ENCODE assay signal across 16 cellular contexts in the genomic region with DNA sequence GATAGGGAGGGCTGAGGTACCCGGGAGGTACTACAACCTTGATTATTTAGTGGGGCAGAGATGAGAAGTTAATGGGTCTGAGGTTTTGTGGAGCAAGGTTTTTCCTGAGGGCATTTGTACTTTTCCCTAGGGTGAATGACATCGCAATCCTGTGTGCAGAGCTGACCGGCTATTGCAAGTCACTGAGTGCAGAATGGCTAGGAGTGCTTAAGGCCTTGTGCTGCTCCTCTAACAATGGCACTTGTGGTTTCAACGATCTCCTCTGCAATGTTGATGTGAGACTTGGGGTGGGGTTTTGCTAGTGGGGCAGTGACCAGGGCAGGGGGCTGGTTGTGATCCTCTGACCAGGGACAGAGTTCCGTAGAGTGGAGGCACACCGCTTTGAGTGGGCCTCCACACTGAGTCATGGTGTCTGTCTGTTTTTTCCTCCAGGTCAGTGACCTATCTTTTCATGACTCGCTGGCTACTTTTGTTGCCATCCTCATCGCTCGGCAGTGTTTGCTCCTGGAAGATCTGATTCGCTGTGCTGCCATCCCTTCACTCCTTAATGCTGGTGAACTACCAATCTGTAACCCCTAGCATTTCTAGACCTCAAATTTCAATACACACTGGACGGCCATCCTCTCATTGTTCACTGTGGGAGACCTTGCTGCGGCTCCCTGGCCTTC. TPM values are rescaled to one million over a fixed set of nuclear protein-coding genes. Genes with fewer than 3 reads are reported as not detected.
DNase-seq lines count a peak whose midpoint lies in the region; ATAC-seq and TF ChIP-seq lines count a peak whose summit lies in the region.
"Had no signal": no experiment of that assay in that cellular context is flagged by ENCODE, and none has a peak within 500 bp of the region (broad histone marks: within the 10 kb centered on the region; RNA-seq: fewer than 3 reads in every experiment).

No MANE protein-coding gene starts in this region.

- intact Hi-C loops in activated CD4-positive, alpha-beta memory T cell treated with anti-CD3 and anti-CD28 coated beads for 36 hours (cut with micrococcal nuclease) = no loop called here

- TF ChIP-seq CTCF in fibroblast of pulmonary artery (IDR thresholded peaks at IDR 0.05; ENCODE audit: low read length, missing control alignments) = no peak

- H3K4me3 ChIP-seq in fibroblast of pulmonary artery (replicated peaks; ENCODE audit: low read depth, low read length) = no peak overlapping the region
- H3K4me3 ChIP-seq: body of pancreas, GM12878, GM23338, hepatocyte had no signal

- H3K4me1 Mint-ChIP-seq in activated CD8-positive, alpha-beta memory T cell treated with anti-CD3 and anti-CD28 coated beads, Interleukin-2, amount 10 ng/mL, durations not matched to agents 7 days and 5 days = peaks cover 21% of the 10 kb centered on the region
- peaks cover 12% of the 10 kb centered on the region for H3K4me1 Mint-ChIP-seq in activated CD4-positive, alpha-beta memory T cell treated with anti-CD3 and anti-CD28 coated beads for 36 hours (ENCODE audit: low read depth)
- peaks cover 34% of the 10 kb centered on the region for H3K4me1 Mint-ChIP-seq in stimulated activated effector memory CD8-positive, alpha-beta T cell treated with anti-CD3 and anti-CD28 coated beads, Interleukin-12 subunit alpha, Interleukin-12 subunit beta, amount 100 ng/mL, for 72 hours

- H3K36me3 Mint-ChIP-seq in activated CD8-positive, alpha-beta memory T cell treated with anti-CD3 and anti-CD28 coated beads, Interleukin-2, amount 10 ng/mL, durations not matched to agents 7 days and 5 days = peaks cover 50% of the 10 kb centered on the region
- peaks cover 34% of the 10 kb centered on the region for H3K36me3 Mint-ChIP-seq in activated CD4-positive, alpha-beta memory T cell treated with anti-CD3 and anti-CD28 coated beads for 36 hours
- peaks cover 90% of the 10 kb centered on the region for H3K36me3 Mint-ChIP-seq in stimulated activated effector memory CD8-positive, alpha-beta T cell treated with anti-CD3 and anti-CD28 coated beads, Interleukin-12 subunit alpha, Interleukin-12 subunit beta, amount 100 ng/mL, for 72 hours

- POLR2A ChIA-PET in activated CD4-positive, alpha-beta memory T cell treated with anti-CD3 and anti-CD28 coated beads for 36 hours (lab: Charles Lee) = no interaction called here

- no peak overlapping the region for H3K4me3 Mint-ChIP-seq in activated CD8-positive, alpha-beta memory T cell treated with anti-CD3 and anti-CD28 coated beads, Interleukin-2, amount 10 ng/mL, durations not matched to agents 7 days and 5 days
- H3K4me3 Mint-ChIP-seq in activated CD4-positive, alpha-beta memory T cell treated with anti-CD3 and anti-CD28 coated beads for 36 hours = no peak overlapping the region
- peak overlapping the region; percentile 55 for H3K4me3 Mint-ChIP-seq in stimulated activated effector memory CD8-positive, alpha-beta T cell treated with anti-CD3 and anti-CD28 coated beads, Interleukin-12 subunit alpha, Interleukin-12 subunit beta, amount 100 ng/mL, for 72 hours
- H3K4me3 Mint-ChIP-seq: GM23338 had no signal

- ATAC-seq in activated CD8-positive, alpha-beta memory T cell treated with anti-CD3 and anti-CD28 coated beads, Interleukin-2, amount 10 ng/mL, durations not matched to agents 7 days and 5 days = no peak
- peak; percentile 35 for ATAC-seq in stimulated activated effector memory CD8-positive, alpha-beta T cell treated with anti-CD3 and anti-CD28 coated beads, Interleukin-12 subunit alpha, Interleukin-12 subunit beta, amount 100 ng/mL, for 72 hours
- no peak for ATAC-seq in HG03432 (IDR thresholded peaks at IDR 0.05; ENCODE audit: unreplicated experiment)

- no peak for DNase-seq in activated CD8-positive, alpha-beta memory T cell treated with anti-CD3 and anti-CD28 coated beads, Interleukin-2, amount 10 ng/mL, durations not matched to agents 7 days and 5 days
- DNase-seq in activated CD8-positive, alpha-beta memory T cell treated with anti-CD3 and anti-CD28 coated beads for 24 hours = no peak
- DNase-seq in activated CD4-positive, alpha-beta memory T cell treated with anti-CD3 and anti-CD28 coated beads for 36 hours = no peak
- peak; percentile 16 for DNase-seq in fibroblast of pulmonary artery (ENCODE audit: low read depth)
- no peak for DNase-seq in stimulated activated effector memory CD8-positive, alpha-beta T cell treated with anti-CD3 and anti-CD28 coated beads, Interleukin-12 subunit alpha, Interleukin-12 subunit beta, amount 100 ng/mL, for 72 hours (ENCODE audit: low spot score in 2 of 2)
- no peak for DNase-seq in substantia nigra (lab: John Stamatoyannopoulos, UW)
- no peak for DNase-seq in NCI-H526 (lab: John Stamatoyannopoulos, UW)
- DNase-seq: NCI-H1092, T1000 had no signal

- no peaks in the 10 kb centered on the region for H3K9me3 Mint-ChIP-seq in activated CD8-positive, alpha-beta memory T cell treated with anti-CD3 and anti-CD28 coated beads, Interleukin-2, amount 10 ng/mL, durations not matched to agents 7 days and 5 days (ENCODE audit: low read depth)
- no peaks in the 10 kb centered on the region for H3K9me3 Mint-ChIP-seq in activated CD4-positive, alpha-beta memory T cell treated with anti-CD3 and anti-CD28 coated beads for 36 hours
- H3K9me3 Mint-ChIP-seq in stimulated activated effector memory CD8-positive, alpha-beta T cell treated with anti-CD3 and anti-CD28 coated beads, Interleukin-12 subunit alpha, Interleukin-12 subunit beta, amount 100 ng/mL, for 72 hours = no peaks in the 10 kb centered on the region
- H3K9me3 Mint-ChIP-seq: GM23338 had no signal

- H3K27ac ChIP-seq in substantia nigra (ENCODE audit: low read depth, low read length, poor library complexity, severe bottlenecking) = no peak overlapping the region
- H3K27ac ChIP-seq: body of pancreas, hepatocyte, parathyroid adenoma had no signal

- H3K27ac Mint-ChIP-seq in activated CD8-positive, alpha-beta memory T cell treated with anti-CD3 and anti-CD28 coated beads, Interleukin-2, amount 10 ng/mL, durations not matched to agents 7 days and 5 days = peak overlapping the region; percentile 84
- peak overlapping the region; percentile 83 for H3K27ac Mint-ChIP-seq in activated CD4-positive, alpha-beta memory T cell treated with anti-CD3 and anti-CD28 coated beads for 36 hours
- H3K27ac Mint-ChIP-seq in stimulated activated effector memory CD8-positive, alpha-beta T cell treated with anti-CD3 and anti-CD28 coated beads, Interleukin-12 subunit alpha, Interleukin-12 subunit beta, amount 100 ng/mL, for 72 hours = peak overlapping the region; percentile 72
- H3K27ac Mint-ChIP-seq: GM23338 had no signal

- CTCF ChIA-PET in activated CD8-positive, alpha-beta memory T cell treated with anti-CD3 and anti-CD28 coated beads, Interleukin-2, amount 10 ng/mL, durations not matched to agents 7 days and 5 days (lab: Charles Lee) = interaction anchor here (0.6 to 5.7 kb wide), 10 partner anchors 10 to 159 kb away, joined by 3 to 65 read pairs (median 3); a partner anchor contains a TSS
- CTCF ChIA-PET in activated CD4-positive, alpha-beta memory T cell treated with anti-CD3 and anti-CD28 coated beads for 36 hours (lab: Charles Lee) = interaction anchor here (0.6 to 2.8 kb wide), 8 partner anchors 10 to 35 kb away, joined by 3 to 33 read pairs (median 4); a partner anchor contains a TSS

- H3K27me3 Mint-ChIP-seq in activated CD8-positive, alpha-beta memory T cell treated with anti-CD3 and anti-CD28 coated beads, Interleukin-2, amount 10 ng/mL, durations not matched to agents 7 days and 5 days = no peaks in the 10 kb centered on the region
- H3K27me3 Mint-ChIP-seq in activated CD4-positive, alpha-beta memory T cell treated with anti-CD3 and anti-CD28 coated beads for 36 hours = no peaks in the 10 kb centered on the region

RNA-seq across cellular contexts. Expression of a gene that starts 9.9 kb away (rescaled TPM):
- 10 to 100 TPM; 45.9 to 62.2 TPM for total RNA-seq in activated CD8-positive, alpha-beta memory T cell treated with anti-CD3 and anti-CD28 coated beads, Interleukin-2, amount 10 ng/mL, durations not matched to agents 7 days and 5 days
- total RNA-seq in activated CD4-positive, alpha-beta memory T cell treated with anti-CD3 and anti-CD28 coated beads for 36 hours = 10 to 100 TPM; 46.9 to 50.1 TPM

RNA-seq across cellular contexts. Expression of a gene that starts 16.3 kb away (rescaled TPM):
- total RNA-seq in activated CD8-positive, alpha-beta memory T cell treated with anti-CD3 and anti-CD28 coated beads, Interleukin-2, amount 10 ng/mL, durations not matched to agents 7 days and 5 days = 1 to 10 TPM in 1 of 2 experiments, under 1 TPM in 1; 0.87 to 1.3 TPM
- under 1 TPM; 0.58 to 0.86 TPM for total RNA-seq in activated CD4-positive, alpha-beta memory T cell treated with anti-CD3 and anti-CD28 coated beads for 36 hours

RNA-seq across cellular contexts. Expression of a gene that starts 16.9 kb away (rescaled TPM):
- total RNA-seq in activated CD8-positive, alpha-beta memory T cell treated with anti-CD3 and anti-CD28 coated beads, Interleukin-2, amount 10 ng/mL, durations not matched to agents 7 days and 5 days = 100 to 1,000 TPM; 370 to 512 TPM
- total RNA-seq in activated CD4-positive, alpha-beta memory T cell treated with anti-CD3 and anti-CD28 coated beads for 36 hours = 100 to 1,000 TPM; 289 to 290 TPM
- total RNA-seq: GM23338, NCI-H460 had no signal

RNA-seq across cellular contexts. Expression of a gene that starts 21.8 kb away (rescaled TPM):
- total RNA-seq in activated CD8-positive, alpha-beta memory T cell treated with anti-CD3 and anti-CD28 coated beads, Interleukin-2, amount 10 ng/mL, durations not matched to agents 7 days and 5 days = 10 to 100 TPM; 12.1 to 18.3 TPM
- 10 to 100 TPM; 12.0 to 12.6 TPM for total RNA-seq in activated CD4-positive, alpha-beta memory T cell treated with anti-CD3 and anti-CD28 coated beads for 36 hours
- total RNA-seq: body of pancreas, GM23338, hepatocyte, NCI-H460 had no signal

RNA-seq across cellular contexts. Expression of a gene that starts 32.6 kb away (rescaled TPM):
- total RNA-seq in activated CD8-positive, alpha-beta memory T cell treated with anti-CD3 and anti-CD28 coated beads, Interleukin-2, amount 10 ng/mL, durations not matched to agents 7 days and 5 days = 10 to 100 TPM; 14.6 to 15.1 TPM
- 10 to 100 TPM in 1 of 2 experiments, 1 to 10 TPM in 1; 8.7 to 10.7 TPM for total RNA-seq in activated CD4-positive, alpha-beta memory T cell treated with anti-CD3 and anti-CD28 coated beads for 36 hours
